ENCODE assay signal across 18 cellular contexts in the genomic region with DNA sequence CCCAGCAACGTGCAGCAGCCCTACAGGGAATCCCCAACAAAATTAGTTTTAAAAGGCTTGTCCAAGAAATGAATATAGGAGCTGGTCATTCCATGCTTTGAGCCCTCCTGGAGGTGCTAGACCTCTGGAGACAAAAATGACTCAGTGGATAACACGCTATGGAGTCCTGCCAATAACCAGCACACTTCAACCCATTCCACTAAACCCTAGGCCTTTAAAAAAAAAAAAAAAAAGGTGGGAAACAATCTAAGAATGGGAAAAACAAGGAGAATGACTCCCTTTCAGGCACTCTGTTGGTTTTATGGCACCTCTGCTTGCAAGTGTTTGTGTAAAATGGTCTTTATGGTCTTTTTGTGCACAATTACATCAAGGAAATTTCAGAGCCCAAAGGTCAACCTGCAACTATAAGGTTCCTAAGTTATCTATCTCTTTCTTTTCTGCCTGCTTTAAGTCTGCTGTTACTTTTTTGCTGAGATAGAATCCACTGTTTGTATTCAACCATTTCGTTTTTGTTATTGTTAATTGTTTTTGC. TPM values are rescaled to one million over a fixed set of nuclear protein-coding genes. Genes with fewer than 3 reads are reported as not detected.
DNase-seq lines count a peak whose midpoint lies in the region; ATAC-seq lines count a peak whose summit lies in the region.
"Had no signal": no experiment of that assay in that cellular context is flagged by ENCODE, and none has a peak within 500 bp of the region (broad histone marks: within the 10 kb centered on the region; RNA-seq: fewer than 3 reads in every experiment).

No MANE protein-coding gene starts in this region.

- H3K4me2 ChIP-seq in trophoblast cell (ENCODE audit: low read length): no peak overlapping the region

- H3K36me3 ChIP-seq in duodenal mucosa (ENCODE audit: control insufficient read depth in 1 of 2, insufficient read depth in 2 of 2, low read length in 2 of 2): peaks cover 0 to 8% of the 10 kb centered on the region in 2 donors
- peaks cover 6 to 14% of the 10 kb centered on the region in 2 experiments for H3K36me3 ChIP-seq in trophoblast cell (ENCODE audit: control insufficient read depth in 1 of 2, insufficient read depth in 2 of 2, low read length in 2 of 2)
- H3K36me3 ChIP-seq: ascending aorta had no signal

- peak overlapping the region; percentile 27 for H3K4ac ChIP-seq in trophoblast cell (ENCODE audit: low read depth, low read length)

- H2AK5ac ChIP-seq in trophoblast cell (ENCODE audit: low read length): no peak overlapping the region

- no peak overlapping the region for H2BK120ac ChIP-seq in trophoblast cell (ENCODE audit: insufficient read depth, low read length, poor library complexity)

- no peak overlapping the region for H3K14ac ChIP-seq in trophoblast cell (ENCODE audit: low read length)

- peak overlapping the region; percentile 35 for H3K18ac ChIP-seq in trophoblast cell (ENCODE audit: low read length)

- H3K27ac ChIP-seq in duodenal mucosa (ENCODE audit: low read depth, low read length) (peak overlapping the region; percentile 11), trophoblast cell (ENCODE audit: low read depth, low read length) (no peak overlapping the region)
- H3K27ac ChIP-seq: ascending aorta, C4-2B had no signal

- no peak overlapping the region for H3K4me3 ChIP-seq in duodenal mucosa (ENCODE audit: low read depth in 1 of 2, low read length in 2 of 2)
- H3K4me3 ChIP-seq in trophoblast cell (ENCODE audit: low read depth, low read length): no peak overlapping the region
- H3K4me3 ChIP-seq: ascending aorta had no signal

- H4K8ac ChIP-seq in trophoblast cell (ENCODE audit: low read depth, low read length): no peak overlapping the region

- H2BK12ac ChIP-seq in trophoblast cell (ENCODE audit: low read length): no peak overlapping the region

- WGBS in trophoblast cell (ENCODE audit: extremely low coverage, insufficient coverage, insufficient read length): no CpG with 5 or more reads among the region's 3 CpGs

- peaks cover 12% of the 10 kb centered on the region in 2 donors for H3K9me3 ChIP-seq in duodenal mucosa (ENCODE audit: control insufficient read depth in 1 of 2, low read length in 2 of 2)
- peaks cover 7% of the 10 kb centered on the region for H3K9me3 ChIP-seq in trophoblast cell (ENCODE audit: insufficient read depth, low read depth, low read length)
- H3K9me3 ChIP-seq: ascending aorta had no signal

- no peak overlapping the region for H2AFZ ChIP-seq in trophoblast cell (ENCODE audit: insufficient read depth, low read length, poor library complexity)

- no peaks in the 10 kb centered on the region for H3K27me3 ChIP-seq in duodenal mucosa (ENCODE audit: control insufficient read depth in 1 of 2, insufficient read depth in 2 of 2, low read length in 2 of 2)
- no peaks in the 10 kb centered on the region for H3K27me3 ChIP-seq in trophoblast cell (ENCODE audit: insufficient read depth, low read length)
- H3K27me3 ChIP-seq: ascending aorta had no signal

- H4K91ac ChIP-seq in trophoblast cell (ENCODE audit: low read depth, low read length): no peak overlapping the region

- H3K9ac ChIP-seq in duodenal mucosa (ENCODE audit: low read depth in 1 of 2, low read length in 2 of 2) (no peak overlapping the region), trophoblast cell (ENCODE audit: low read length) (no peak overlapping the region)

- no peaks in the 10 kb centered on the region for H3K79me1 ChIP-seq in trophoblast cell (ENCODE audit: low read length)

- no peak overlapping the region for H2BK5ac ChIP-seq in trophoblast cell (ENCODE audit: low read depth, low read length, poor library complexity)

- no peak overlapping the region for H4K12ac ChIP-seq in trophoblast cell (ENCODE audit: low read depth, low read length)

- DNase-seq in NCI-H226: peak; percentile 63
- no peak for DNase-seq in trophoblast cell
- DNase-seq in HUDEP-2 (lab: John Stamatoyannopoulos, UW; ENCODE audit: unreplicated experiment in 76 of 76): no peak
- DNase-seq: activated CD4-positive, alpha-beta T cell treated with anti-CD3 and anti-CD28 coated beads, Interleukin-2, amount 50 U/mL, for 4 hours; DND-41; effector memory CD8-positive, alpha-beta T cell; islet precursor cell; Kasumi-1; NCI-H2029 treated with DMSO at 0.1 percent for 48 hours; NCI-H748 treated with DMSO at 0.1 percent for 48 hours; posterior cingulate gyrus; SHP77 had no signal

- no peaks in the 10 kb centered on the region for H3K79me2 ChIP-seq in trophoblast cell (ENCODE audit: control insufficient read depth, insufficient read depth, low read length, poor library complexity)

- no peak overlapping the region for H3K23ac ChIP-seq in trophoblast cell (ENCODE audit: low read length)

- ATAC-seq in GM19351 (IDR thresholded peaks at IDR 0.05; ENCODE audit: unreplicated experiment): peak; percentile 5
- no peak for ATAC-seq in HG03039 (IDR thresholded peaks at IDR 0.05; ENCODE audit: unreplicated experiment)
- ATAC-seq in HG02852 (IDR thresholded peaks at IDR 0.05; ENCODE audit: unreplicated experiment): no peak
- ATAC-seq: effector memory CD8-positive, alpha-beta T cell had no signal

- H3K4me1 ChIP-seq in duodenal mucosa (ENCODE audit: control insufficient read depth in 1 of 2, insufficient read depth in 2 of 2, low read length in 2 of 2): peaks cover 12 to 18% of the 10 kb centered on the region in 2 donors
- peaks cover 0 to under 1% of the 10 kb centered on the region in 2 experiments for H3K4me1 ChIP-seq in trophoblast cell (ENCODE audit: control insufficient read depth in 1 of 2, insufficient read depth in 2 of 2, low read length in 2 of 2)
- H3K4me1 ChIP-seq: ascending aorta had no signal

RNA-seq across cellular contexts. Expression of a gene that starts 21.3 kb away (rescaled TPM):
- 19.8 and 22.5 TPM in 2 replicates for polyA plus RNA-seq in trophoblast cell (2013)

RNA-seq across cellular contexts. Expression of a gene that starts 26.4 kb away (rescaled TPM):
- 126 and 134 TPM in 2 replicates for polyA plus RNA-seq in trophoblast cell (2013)
